ENCODE assay signal across 30 cellular contexts in genomic region chr17:81955756-81956544, GRCh38. TPM values are rescaled to one million over a fixed set of nuclear protein-coding genes. Genes with fewer than 3 reads are reported as not detected.
"Had no signal": no experiment of that assay in that cellular context is flagged by ENCODE, and none has a peak within 500 bp of the region (broad histone marks: within the 10 kb centered on the region; RNA-seq: fewer than 3 reads in every experiment).

No MANE protein-coding gene starts in this region.

- H3K4me1 Mint-ChIP-seq: activated T-helper 17 cell treated with anti-CD3 and anti-CD28 coated beads, Interleukin-2, amount 50 U/mL, for 72 hours had no signal

- FAIRE-seq: kidney had no signal

- H3K36me3 ChIP-seq: heart left ventricle, suprapubic skin, tibial artery had no signal

- H3K36me3 Mint-ChIP-seq: immature natural killer cell; naive thymus-derived CD4-positive, alpha-beta T cell had no signal

- H3K9me3 ChIP-seq: heart left ventricle, suprapubic skin, tibial artery had no signal

- DNase-seq: activated CD4-positive, alpha-beta T cell treated with anti-CD3 and anti-CD28 coated beads, Interleukin-2, amount 50 U/mL, for 1 hour; activated CD4-positive, CD25-positive, alpha-beta regulatory T cell treated with anti-CD3 and anti-CD28 coated beads, Interleukin-2, amount 50 U/mL, for 72 hours; activated CD8-positive, alpha-beta T cell treated with anti-CD3 and anti-CD28 coated beads for 36 hours; activated gamma-delta T cell treated with Interleukin-2 at 50 U/mL for 16 hours; activated naive CD4-positive, alpha-beta T cell treated with anti-CD3 and anti-CD28 coated beads, Interleukin-2, amount 50 U/mL, for 16 hours; activated T-cell treated with anti-CD3 and anti-CD28 coated beads, Interleukin-2, amount 50 U/mL, for 4 hours; amniotic stem cell; central memory CD4-positive, alpha-beta T cell; foreskin fibroblast; heart left ventricle; hypothalamus; immature natural killer cell; kidney; left colon; midbrain; naive thymus-derived CD4-positive, alpha-beta T cell; stimulated activated CD4-positive, alpha-beta T cell treated with anti-CD3 and anti-CD28 coated beads, Interleukin-12 subunit alpha, Interleukin-12 subunit beta, amount 100 ng/mL, for 4 hours; stimulated activated CD4-positive, alpha-beta T cell treated with anti-CD3 and anti-CD28 coated beads, Interleukin-4, amount 100 ng/mL, for 1 hour; tibial artery had no signal

- H3K27ac ChIP-seq: heart left ventricle, skin epidermis, suprapubic skin, tibial artery had no signal

- H3K27ac Mint-ChIP-seq: activated CD8-positive, alpha-beta T cell treated with anti-CD3 and anti-CD28 coated beads for 36 hours; activated T-helper 17 cell treated with anti-CD3 and anti-CD28 coated beads, Interleukin-2, amount 50 U/mL, for 72 hours; immature natural killer cell had no signal

- ATAC-seq: activated CD8-positive, alpha-beta T cell treated with anti-CD3 and anti-CD28 coated beads for 36 hours; activated T-cell treated with anti-CD3 and anti-CD28 coated beads, Interleukin-2, amount 50 U/mL, for 4 hours; activated T-helper 17 cell treated with anti-CD3 and anti-CD28 coated beads, Interleukin-2, amount 50 U/mL, for 72 hours; esophagus mucosa; heart left ventricle; left colon; naive thymus-derived CD4-positive, alpha-beta T cell; sciatic nerve had no signal

- H3K4me3 ChIP-seq: heart left ventricle, skin epidermis, suprapubic skin, tibial artery had no signal

- H3K4me3 Mint-ChIP-seq: activated CD8-positive, alpha-beta T cell treated with anti-CD3 and anti-CD28 coated beads for 36 hours; activated T-cell treated with anti-CD3 and anti-CD28 coated beads, Interleukin-2, amount 50 U/mL, for 4 hours; activated T-helper 17 cell treated with anti-CD3 and anti-CD28 coated beads, Interleukin-2, amount 50 U/mL, for 72 hours; immature natural killer cell had no signal

- H3K9me3 Mint-ChIP-seq: activated CD8-positive, alpha-beta T cell treated with anti-CD3 and anti-CD28 coated beads for 36 hours; activated T-cell treated with anti-CD3 and anti-CD28 coated beads, Interleukin-2, amount 50 U/mL, for 4 hours; activated T-helper 17 cell treated with anti-CD3 and anti-CD28 coated beads, Interleukin-2, amount 50 U/mL, for 72 hours; immature natural killer cell; naive thymus-derived CD4-positive, alpha-beta T cell had no signal

RNA-seq across cellular contexts. Expression of gene NOTUM, which starts 5.0 kb away (rescaled TPM):
- total RNA-seq: esophagus mucosa, kidney, left colon, posterior vena cava, sciatic nerve had no signal
- polyA plus RNA-seq: immature natural killer cell had no signal

RNA-seq across cellular contexts. Expression of gene MYADML2, which starts 8.9 kb away (rescaled TPM):
- total RNA-seq: activated CD8-positive, alpha-beta T cell treated with anti-CD3 and anti-CD28 coated beads for 36 hours; activated T-cell treated with anti-CD3 and anti-CD28 coated beads, Interleukin-2, amount 50 U/mL, for 4 hours; activated T-helper 17 cell treated with anti-CD3 and anti-CD28 coated beads, Interleukin-2, amount 50 U/mL, for 72 hours; esophagus mucosa; kidney; liver; naive thymus-derived CD4-positive, alpha-beta T cell; osteocyte; posterior vena cava; renal cortical epithelial cell; sciatic nerve; suprapubic skin; T-helper 1 cell treated with Interleukin-12 subunit alpha and Interleukin-12 subunit beta and Interleukin-4 antibody, amounts not matched to agents 30 ng/mL and 1 ng/mL, for 36 hours had no signal
- polyA plus RNA-seq: immature natural killer cell; liver; naive thymus-derived CD4-positive, alpha-beta T cell; urinary bladder had no signal
